Comparison of ENCODE assay signal across 33 cellular contexts in the genomic region with DNA sequence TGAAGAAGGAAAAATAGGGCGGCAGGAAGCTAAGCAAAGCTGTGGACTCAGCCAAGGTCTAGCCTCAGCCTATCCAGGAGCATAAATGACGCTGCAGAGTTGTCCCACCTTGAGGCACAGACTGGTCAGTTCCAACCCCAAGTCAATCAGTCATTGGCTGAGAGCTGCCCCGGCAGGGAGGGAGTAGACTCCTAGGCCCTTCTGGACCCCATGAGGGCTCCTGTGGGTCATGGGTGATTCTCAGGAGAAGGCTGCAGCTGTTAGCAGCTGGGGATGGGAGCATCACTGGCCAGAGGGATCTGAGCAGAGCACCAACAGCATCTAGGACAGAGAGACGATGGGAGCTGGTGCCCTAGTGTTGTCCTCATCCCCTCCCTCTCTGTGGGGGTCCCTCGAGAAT. TPM values are rescaled to one million over a fixed set of nuclear protein-coding genes. Genes with fewer than 3 reads are reported as not detected.
"Had no signal": no experiment of that assay in that cellular context is flagged by ENCODE, and none has a peak within 500 bp of the region (broad histone marks: within the 10 kb centered on the region; RNA-seq: fewer than 3 reads in every experiment).

No MANE protein-coding gene starts in this region.

- H3K36me3 ChIP-seq: esophagus muscularis mucosa, gastroesophageal sphincter, heart left ventricle, ovary, right lobe of liver, stomach, thyroid gland had no signal

- ATAC-seq: foreskin keratinocyte, gastroesophageal sphincter, heart left ventricle, left lobe of liver, mucosa of descending colon, right lobe of liver had no signal

- H3K4me1 ChIP-seq: foreskin keratinocyte, gastroesophageal sphincter, thyroid gland had no signal

- H3K4me3 Mint-ChIP-seq: memory B cell, mesothelial cell of epicardium, naive B cell, nephron progenitor cell had no signal

- H3K27ac Mint-ChIP-seq: memory B cell, mesothelial cell of epicardium, naive B cell, nephron progenitor cell had no signal

- H3K4me3 ChIP-seq: dorsolateral prefrontal cortex, esophagus muscularis mucosa, gastroesophageal sphincter, heart left ventricle, hepatocyte, lung, mucosa of descending colon, ovary, right lobe of liver, smooth muscle cell, stomach, thyroid gland had no signal

- H3K36me3 Mint-ChIP-seq: memory B cell, mesothelial cell of epicardium, naive B cell had no signal

- H3K9me3 Mint-ChIP-seq: memory B cell, mesothelial cell of epicardium, naive B cell, nephron progenitor cell had no signal

- H3K9me3 ChIP-seq: esophagus muscularis mucosa, gastroesophageal sphincter, heart left ventricle, mucosa of descending colon, ovary, right lobe of liver, stomach, thyroid gland had no signal

- DNase-seq: dorsolateral prefrontal cortex; effector CD4-positive, alpha-beta T cell; heart left ventricle; kidney; mucosa of descending colon; naive B cell; nephron progenitor cell; occipital lobe; ovary; retina; stimulated activated CD4-positive, alpha-beta T cell treated with anti-CD3 and anti-CD28 coated beads, Interleukin-12 subunit alpha, Interleukin-12 subunit beta, amount 100 ng/mL, for 4 hours; stimulated activated CD4-positive, alpha-beta T cell treated with anti-CD3 and anti-CD28 coated beads, Interleukin-1b, Interleukin-23, amount 100 ng/mL, for 48 hours; stimulated activated CD4-positive, alpha-beta T cell treated with anti-CD3 and anti-CD28 coated beads, Interleukin-4, amount 100 ng/mL, for 1 hour; stimulated activated CD8-positive, alpha-beta memory T cell treated with anti-CD3 and anti-CD28 coated beads, Interleukin-4, amount 100 ng/mL, for 48 hours; stimulated activated naive CD4-positive, alpha-beta T cell treated with Interleukin-2 at 50 U/mL for 16 hours; stomach; thyroid gland; trophoblast cell had no signal

- H3K4me1 Mint-ChIP-seq: memory B cell, mesothelial cell of epicardium, naive B cell had no signal

- H3K27me3 ChIP-seq: ovary, right lobe of liver, thyroid gland had no signal

- H3K27ac ChIP-seq: dorsolateral prefrontal cortex, epithelial cell of prostate, esophagus muscularis mucosa, foreskin keratinocyte, gastroesophageal sphincter, heart left ventricle, hepatocyte, ovary, right lobe of liver, stomach, thyroid gland had no signal

RNA-seq across cellular contexts. Expression of gene ESRRB, which starts 51.8 kb away (rescaled TPM):
- total RNA-seq: fibroblast of lung, foreskin keratinocyte, pulmonary artery endothelial cell, temporal lobe, thyroid gland, urinary bladder had no signal
- polyA plus RNA-seq: fibroblast of lung, foreskin keratinocyte, hepatocyte, ovary, smooth muscle cell had no signal
